ENCODE assay signal across 1 cellular context in genomic region chr1:225921734-225922709, GRCh38.
TF ChIP-seq lines count a peak whose summit lies in the region.

No MANE protein-coding gene starts in this region.

TF ChIP-seq in HepG2, 621 proteins besides CTCF, POLR2A, EP300 and RAD21 (continues in another document):
- no peak for TF ChIP-seq JUN (CRISPR knock-in tag; IDR thresholded peaks at IDR 0.05)
- TF ChIP-seq CHD2 (IDR thresholded peaks at IDR 0.05; ENCODE audit: low read depth, low read length) = no peak
- no peak for TF ChIP-seq ZNF577 (CRISPR knock-in tag; IDR thresholded peaks at IDR 0.05; ENCODE audit: borderline replicate concordance, low read depth)
- TF ChIP-seq RBFOX2 (IDR thresholded peaks at IDR 0.05; ENCODE audit: low read depth, low read length) = peak; percentile 50; the same call in 1 of the 2 replicates
- TF ChIP-seq ZFX (CRISPR knock-in tag; IDR thresholded peaks at IDR 0.05; ENCODE audit: low read depth) = no peak
- TF ChIP-seq SRSF9 (IDR thresholded peaks at IDR 0.05; ENCODE audit: borderline replicate concordance, insufficient read depth, low read depth, low read length, poor library complexity, severe bottlenecking) = no peak
- TF ChIP-seq NCOA5 (CRISPR knock-in tag; IDR thresholded peaks at IDR 0.05) = no peak
- no peak for TF ChIP-seq KLF6 (CRISPR knock-in tag; IDR thresholded peaks at IDR 0.05)
- no peak for TF ChIP-seq IKZF4 (CRISPR knock-in tag; IDR thresholded peaks at IDR 0.05; ENCODE audit: borderline replicate concordance, low read depth, not compliant biosample characterization)
- TF ChIP-seq ZNF333 (CRISPR knock-in tag; IDR thresholded peaks at IDR 0.05; ENCODE audit: borderline replicate concordance) = no peak
- no peak for TF ChIP-seq ZSCAN25 (CRISPR knock-in tag; IDR thresholded peaks at IDR 0.05)
- TF ChIP-seq, protein P1, sequence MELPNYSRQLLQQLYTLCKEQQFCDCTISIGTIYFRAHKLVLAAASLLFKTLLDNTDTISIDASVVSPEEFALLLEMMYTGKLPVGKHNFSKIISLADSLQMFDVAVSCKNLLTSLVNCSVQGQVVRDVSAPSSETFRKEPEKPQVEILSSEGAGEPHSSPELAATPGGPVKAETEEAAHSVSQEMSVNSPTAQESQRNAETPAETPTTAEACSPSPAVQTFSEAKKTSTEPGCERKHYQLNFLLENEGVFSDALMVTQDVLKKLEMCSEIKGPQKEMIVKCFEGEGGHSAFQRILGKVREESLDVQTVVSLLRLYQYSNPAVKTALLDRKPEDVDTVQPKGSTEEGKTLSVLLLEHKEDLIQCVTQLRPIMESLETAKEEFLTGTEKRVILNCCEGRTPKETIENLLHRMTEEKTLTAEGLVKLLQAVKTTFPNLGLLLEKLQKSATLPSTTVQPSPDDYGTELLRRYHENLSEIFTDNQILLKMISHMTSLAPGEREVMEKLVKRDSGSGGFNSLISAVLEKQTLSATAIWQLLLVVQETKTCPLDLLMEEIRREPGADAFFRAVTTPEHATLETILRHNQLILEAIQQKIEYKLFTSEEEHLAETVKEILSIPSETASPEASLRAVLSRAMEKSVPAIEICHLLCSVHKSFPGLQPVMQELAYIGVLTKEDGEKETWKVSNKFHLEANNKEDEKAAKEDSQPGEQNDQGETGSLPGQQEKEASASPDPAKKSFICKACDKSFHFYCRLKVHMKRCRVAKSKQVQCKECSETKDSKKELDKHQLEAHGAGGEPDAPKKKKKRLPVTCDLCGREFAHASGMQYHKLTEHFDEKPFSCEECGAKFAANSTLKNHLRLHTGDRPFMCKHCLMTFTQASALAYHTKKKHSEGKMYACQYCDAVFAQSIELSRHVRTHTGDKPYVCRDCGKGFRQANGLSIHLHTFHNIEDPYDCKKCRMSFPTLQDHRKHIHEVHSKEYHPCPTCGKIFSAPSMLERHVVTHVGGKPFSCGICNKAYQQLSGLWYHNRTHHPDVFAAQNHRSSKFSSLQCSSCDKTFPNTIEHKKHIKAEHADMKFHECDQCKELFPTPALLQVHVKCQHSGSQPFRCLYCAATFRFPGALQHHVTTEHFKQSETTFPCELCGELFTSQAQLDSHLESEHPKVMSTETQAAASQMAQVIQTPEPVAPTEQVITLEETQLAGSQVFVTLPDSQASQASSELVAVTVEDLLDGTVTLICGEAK (IDR thresholded peaks at IDR 0.05) = no peak
- TF ChIP-seq, protein P1 (CRISPR knock-in tag; IDR thresholded peaks at IDR 0.05) = no peak
- TF ChIP-seq ZNF276 (CRISPR knock-in tag; IDR thresholded peaks at IDR 0.05; ENCODE audit: low read depth) = no peak
- TF ChIP-seq REST (IDR thresholded peaks at IDR 0.05; ENCODE audit: borderline replicate concordance in 1 of 2, low read depth in 1 of 2, low read length in 2 of 2) = no peak
- no peak for TF ChIP-seq ZSCAN12 (CRISPR knock-in tag; IDR thresholded peaks at IDR 0.05)
- TF ChIP-seq RERE (CRISPR knock-in tag; IDR thresholded peaks at IDR 0.05; ENCODE audit: low read depth) = no peak
- no peak for TF ChIP-seq ZNF3 (CRISPR knock-in tag; IDR thresholded peaks at IDR 0.05)
- TF ChIP-seq ZNF550 (CRISPR knock-in tag; IDR thresholded peaks at IDR 0.05; ENCODE audit: borderline replicate concordance) = no peak
- TF ChIP-seq ZEB1 (IDR thresholded peaks at IDR 0.05; ENCODE audit: insufficient replicate concordance, low read depth) = no peak
- TF ChIP-seq SKIL (CRISPR knock-in tag; IDR thresholded peaks at IDR 0.05; ENCODE audit: borderline replicate concordance) = no peak
- TF ChIP-seq NFKBIZ (CRISPR knock-in tag; IDR thresholded peaks at IDR 0.05) = no peak
- TF ChIP-seq ZC3H13 (CRISPR knock-in tag; IDR thresholded peaks at IDR 0.05) = peak; percentile 75; the same call in 1 of the 2 replicates
- TF ChIP-seq, protein P2, sequence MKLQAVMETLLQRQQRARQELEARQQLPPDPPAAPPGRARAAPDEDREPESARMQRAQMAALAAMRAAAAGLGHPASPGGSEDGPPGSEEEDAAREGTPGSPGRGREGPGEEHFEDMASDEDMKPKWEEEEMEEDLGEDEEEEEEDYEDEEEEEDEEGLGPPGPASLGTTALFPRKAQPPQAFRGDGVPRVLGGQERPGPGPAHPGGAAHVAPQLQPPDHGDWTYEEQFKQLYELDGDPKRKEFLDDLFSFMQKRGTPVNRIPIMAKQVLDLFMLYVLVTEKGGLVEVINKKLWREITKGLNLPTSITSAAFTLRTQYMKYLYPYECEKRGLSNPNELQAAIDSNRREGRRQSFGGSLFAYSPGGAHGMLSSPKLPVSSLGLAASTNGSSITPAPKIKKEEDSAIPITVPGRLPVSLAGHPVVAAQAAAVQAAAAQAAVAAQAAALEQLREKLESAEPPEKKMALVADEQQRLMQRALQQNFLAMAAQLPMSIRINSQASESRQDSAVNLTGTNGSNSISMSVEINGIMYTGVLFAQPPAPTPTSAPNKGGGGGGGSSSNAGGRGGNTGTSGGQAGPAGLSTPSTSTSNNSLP (IDR thresholded peaks at IDR 0.05; ENCODE audit: low read depth, low read length) = no peak
- no peak for TF ChIP-seq NBN (conservative IDR thresholded peaks at IDR 0.05)
- TF ChIP-seq ZNF224 (CRISPR knock-in tag; IDR thresholded peaks at IDR 0.05) = no peak
- TF ChIP-seq ELF1 (CRISPR knock-in tag; IDR thresholded peaks at IDR 0.05) = no peak
- TF ChIP-seq AGO2 (optimal IDR thresholded peaks at IDR 0.05; ENCODE audit: low read depth, low read length) = peak; percentile 87
- no peak for TF ChIP-seq ELF3 (CRISPR knock-in tag; IDR thresholded peaks at IDR 0.05)
